In the genomic region with DNA sequence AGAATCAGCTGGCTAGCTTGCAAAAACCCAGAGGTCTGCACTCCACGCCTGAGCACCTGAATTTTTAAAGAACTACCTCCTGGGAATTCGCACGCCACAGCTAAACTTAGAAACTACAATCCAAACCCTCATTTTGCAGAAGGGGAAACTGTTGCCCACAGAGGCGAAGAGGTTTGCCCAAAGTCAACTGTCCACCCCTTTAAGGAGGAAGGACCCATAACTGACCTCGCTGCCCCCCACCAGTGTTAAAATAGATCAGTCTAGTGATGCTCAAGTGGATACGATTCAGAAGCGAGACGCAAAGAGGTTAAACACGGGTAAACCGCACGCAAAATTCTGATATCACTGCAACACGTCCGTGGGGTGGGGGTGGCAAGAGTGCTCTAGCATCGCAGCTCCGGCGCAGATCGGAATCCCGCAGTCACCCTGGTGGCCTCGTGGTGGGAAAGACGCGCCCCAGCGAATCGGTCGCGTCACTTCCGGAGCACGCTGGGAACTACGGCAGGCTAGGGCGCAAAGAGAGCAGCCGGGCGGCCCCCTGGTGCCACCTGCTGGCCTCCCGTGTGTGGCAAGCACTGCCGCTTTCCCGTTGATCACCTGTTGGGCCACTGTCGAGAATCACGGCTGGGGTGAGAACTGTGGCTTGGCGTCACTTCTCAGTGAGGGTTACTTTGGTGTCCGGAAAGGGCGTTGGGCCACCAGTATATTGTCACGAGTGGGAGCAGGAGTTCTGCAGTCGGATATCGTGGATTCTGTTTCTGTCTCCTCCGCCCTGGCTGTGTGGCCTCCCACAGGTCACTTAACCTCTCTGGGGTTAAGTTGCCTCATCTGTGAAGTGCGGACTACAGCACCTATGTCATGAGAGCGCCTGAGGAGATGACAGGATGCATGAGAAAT, we compare ENCODE assay signal across 8 cellular contexts. TPM values are rescaled to one million over a fixed set of nuclear protein-coding genes. Genes with fewer than 3 reads are reported as not detected.
DNase-seq lines count a peak whose midpoint lies in the region; ATAC-seq and TF ChIP-seq lines count a peak whose summit lies in the region.

A gene (minus strand): TSS at position 451 of the 897 bp plus-strand sequence. CDS start 686 bp downstream, outside the sequence.

- peak within 1 kb of the TSS; percentile 58 for H3K4me3 ChIP-seq in BJ (ENCODE audit: low read depth, low read length)
- peak within 1 kb of the TSS; percentile 39 for H3K4me3 ChIP-seq in colonic mucosa

- peak within 1 kb of the TSS; percentile 56 to 70 for H3K9ac ChIP-seq in colonic mucosa (ENCODE audit: low read depth in 2 of 2, low read length in 2 of 2)

- peak within 1 kb of the TSS; percentile 23 for H3K27ac ChIP-seq in colonic mucosa

- POLR2A ChIA-PET in BJ (lab: Charles Lee), result interaction anchor here (0.5 kb wide), 1 partner anchor 254 kb away, joined by 3 read pairs; no protein-coding TSS in a partner anchor

- CTCF ChIA-PET in BJ (lab: Yijun Ruan, JAX), result interaction anchor here (0.7 to 1.8 kb wide), 22 partner anchors 8 to 523 kb away, joined by 3 to 8 read pairs (median 4); a partner anchor contains a TSS

- peak; percentile 99 for TF ChIP-seq CTCF in BJ (IDR thresholded peaks at IDR 0.05; ENCODE audit: insufficient read depth, low read depth, low read length)
- TF ChIP-seq CTCF in colonic mucosa (IDR thresholded peaks at IDR 0.05), result peak; percentile 98

- intact Hi-C loops in colonic mucosa (cut with DNase I), result loop anchor here (5.0 to 10.0 kb wide), 3 partner anchors 141 to 428 kb away; a partner anchor contains a TSS

- H3K27me3 ChIP-seq in BJ (ENCODE audit: control insufficient read depth, insufficient read depth, low read length) (no peaks in the 10 kb centered on the region), colonic mucosa (no peaks in the 10 kb centered on the region)

- DNase-seq in BJ (ENCODE audit: low read depth), result peak; percentile 27
- peak; percentile 88 for DNase-seq in GM19238 (ENCODE audit: insufficient read length, low spot score)
- DNase-seq in NCI-H524 treated with DMSO at 0.1 percent for 48 hours (lab: John Stamatoyannopoulos, UW), result peak; percentile 59
- DNase-seq in activated CD4-positive, alpha-beta T cell treated with anti-CD3 and anti-CD28 coated beads for 48 hours, result peak; percentile 97
- peak; percentile 92 for DNase-seq in colonic mucosa
- peak; percentile 98 for DNase-seq in left kidney (ENCODE audit: low read depth, low spot score)
- DNase-seq in stimulated activated CD4-positive, alpha-beta T cell treated with anti-CD3 and anti-CD28 coated beads, Interleukin-2, amount 100 ng/mL, for 24 hours, result peak; percentile 95 to 96

- no peaks in the 10 kb centered on the region for H3K9me3 ChIP-seq in colonic mucosa

- H3K36me3 ChIP-seq in BJ (ENCODE audit: control insufficient read depth, insufficient read depth, low read length) (peaks cover 3% of the 10 kb centered on the region; the same call in 1 of the 2 replicates), colonic mucosa (no peaks in the 10 kb centered on the region)

- H3K4me1 ChIP-seq in colonic mucosa, result peaks cover 8% of the 10 kb centered on the region

- ATAC-seq in HG03457 (IDR thresholded peaks at IDR 0.05; ENCODE audit: unreplicated experiment), result peak; percentile 54

RNA-seq across cellular contexts. Expression of the gene that starts here (rescaled TPM):
- polyA plus RNA-seq in BJ (2011; rRNA removed), result 19.6 and 23.3 TPM in 2 replicates
- 6.1 and 9.1 TPM in 2 replicates for polyA minus RNA-seq in BJ (2011; rRNA and poly(A)+ RNA removed)
- total RNA-seq in colonic mucosa, result 1 to 10 TPM; 5.0 to 8.9 TPM

Comparison
In these comparisons a context has a peak if more than half of its experiments do, and no peak if none do; other contexts are left out.
1. Peak in every context shown above with its lines: DNase-seq, ATAC-seq, H3K4me3 ChIP-seq and H3K27ac ChIP-seq.
2. DNase-seq: peak in every context shown above with its lines; median percentile 98 in left kidney; 97 in activated CD4-positive, alpha-beta T cell treated with anti-CD3 and anti-CD28 coated beads for 48 hours; 96 in stimulated activated CD4-positive, alpha-beta T cell treated with anti-CD3 and anti-CD28 coated beads, Interleukin-2, amount 100 ng/mL, for 24 hours; 92 in colonic mucosa; 88 in GM19238; 59 in NCI-H524 treated with DMSO at 0.1 percent for 48 hours; 27 in BJ.